ENCODE assay signal across 1 cellular context in the genomic region with DNA sequence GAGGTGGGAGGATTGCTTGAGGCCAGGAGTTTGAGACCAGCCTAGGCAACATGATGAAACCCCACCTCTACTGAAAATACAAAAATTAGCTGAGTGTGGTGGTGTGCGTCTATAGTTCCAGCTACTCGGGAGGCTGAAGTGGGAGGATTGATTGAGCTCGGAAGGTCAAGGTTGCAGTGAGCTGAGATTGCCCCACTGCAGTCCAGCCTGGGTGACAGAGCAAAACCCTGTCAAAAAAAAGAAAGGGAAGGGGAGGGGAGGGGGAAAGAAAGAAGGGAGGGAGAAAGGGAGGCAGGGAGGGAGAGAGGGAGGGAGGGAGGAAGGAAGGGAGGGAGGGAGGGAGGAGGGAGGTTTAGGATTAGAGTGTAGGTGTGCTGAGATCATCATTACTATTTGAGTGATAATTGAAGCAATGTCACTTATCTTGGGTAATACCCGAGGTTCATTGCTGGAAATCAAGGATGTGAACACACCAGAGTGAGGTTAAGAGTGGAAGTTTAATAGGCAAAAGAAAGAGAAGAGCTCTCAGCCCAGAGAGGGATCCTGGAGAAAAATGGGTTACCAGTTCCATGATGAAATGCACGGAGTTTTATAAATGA.
A peak's percentile ranks its signal among the peaks of the same experiment; 100 is the strongest.
TF ChIP-seq lines count a peak whose summit lies in the region.

No MANE protein-coding gene starts in this region.

TF ChIP-seq in K562, 482 proteins besides CTCF, POLR2A, EP300 and RAD21 (continued from another document):
- TF ChIP-seq, protein P1, sequence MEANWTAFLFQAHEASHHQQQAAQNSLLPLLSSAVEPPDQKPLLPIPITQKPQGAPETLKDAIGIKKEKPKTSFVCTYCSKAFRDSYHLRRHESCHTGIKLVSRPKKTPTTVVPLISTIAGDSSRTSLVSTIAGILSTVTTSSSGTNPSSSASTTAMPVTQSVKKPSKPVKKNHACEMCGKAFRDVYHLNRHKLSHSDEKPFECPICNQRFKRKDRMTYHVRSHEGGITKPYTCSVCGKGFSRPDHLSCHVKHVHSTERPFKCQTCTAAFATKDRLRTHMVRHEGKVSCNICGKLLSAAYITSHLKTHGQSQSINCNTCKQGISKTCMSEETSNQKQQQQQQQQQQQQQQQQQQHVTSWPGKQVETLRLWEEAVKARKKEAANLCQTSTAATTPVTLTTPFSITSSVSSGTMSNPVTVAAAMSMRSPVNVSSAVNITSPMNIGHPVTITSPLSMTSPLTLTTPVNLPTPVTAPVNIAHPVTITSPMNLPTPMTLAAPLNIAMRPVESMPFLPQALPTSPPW (CRISPR knock-in tag; IDR thresholded peaks at IDR 0.05) = peak; percentile 55
- TF ChIP-seq PYGO2 (tag; IDR thresholded peaks at IDR 0.05) = no peak
- TF ChIP-seq NFIC (IDR thresholded peaks at IDR 0.05) = 0 out of 2 replicates have a peak, but pooled peaks have one; percentile 21
- TF ChIP-seq NFE2 (IDR thresholded peaks at IDR 0.05; ENCODE audit: low read depth) = peak; percentile 25; the same call in 1 of the 2 replicates
- TF ChIP-seq MTA1 (IDR thresholded peaks at IDR 0.05; ENCODE audit: borderline replicate concordance) = 0 out of 2 replicates have a peak, but pooled peaks have one; percentile 32
- TF ChIP-seq, protein P2, sequence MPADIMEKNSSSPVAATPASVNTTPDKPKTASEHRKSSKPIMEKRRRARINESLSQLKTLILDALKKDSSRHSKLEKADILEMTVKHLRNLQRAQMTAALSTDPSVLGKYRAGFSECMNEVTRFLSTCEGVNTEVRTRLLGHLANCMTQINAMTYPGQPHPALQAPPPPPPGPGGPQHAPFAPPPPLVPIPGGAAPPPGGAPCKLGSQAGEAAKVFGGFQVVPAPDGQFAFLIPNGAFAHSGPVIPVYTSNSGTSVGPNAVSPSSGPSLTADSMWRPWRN (IDR thresholded peaks at IDR 0.05; ENCODE audit: low read depth) = no peak
- peak; percentile 55; the same call in 1 of the 2 replicates for TF ChIP-seq ZNF384 (IDR thresholded peaks at IDR 0.05; ENCODE audit: low read depth, low read length)
- TF ChIP-seq KDM1A (IDR thresholded peaks at IDR 0.05) = peak; percentile 91 to 93
- no peak for TF ChIP-seq RFX7 (CRISPR knock-in tag; IDR thresholded peaks at IDR 0.05)
- TF ChIP-seq RCOR1 (IDR thresholded peaks at IDR 0.05; ENCODE audit: borderline replicate concordance in 1 of 2, low read depth in 2 of 2, low read length in 2 of 2) = peak in 1 of 2 experiments; percentile 68; a peak in 1 of 4 replicates
- TF ChIP-seq, protein P3, sequence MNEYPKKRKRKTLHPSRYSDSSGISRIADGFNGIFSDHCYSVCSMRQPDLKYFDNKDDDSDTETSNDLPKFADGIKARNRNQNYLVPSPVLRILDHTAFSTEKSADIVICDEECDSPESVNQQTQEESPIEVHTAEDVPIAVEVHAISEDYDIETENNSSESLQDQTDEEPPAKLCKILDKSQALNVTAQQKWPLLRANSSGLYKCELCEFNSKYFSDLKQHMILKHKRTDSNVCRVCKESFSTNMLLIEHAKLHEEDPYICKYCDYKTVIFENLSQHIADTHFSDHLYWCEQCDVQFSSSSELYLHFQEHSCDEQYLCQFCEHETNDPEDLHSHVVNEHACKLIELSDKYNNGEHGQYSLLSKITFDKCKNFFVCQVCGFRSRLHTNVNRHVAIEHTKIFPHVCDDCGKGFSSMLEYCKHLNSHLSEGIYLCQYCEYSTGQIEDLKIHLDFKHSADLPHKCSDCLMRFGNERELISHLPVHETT (CRISPR knock-in tag; conservative IDR thresholded peaks at IDR 0.05 in 1 of 2, IDR thresholded peaks at IDR 0.05 in 1 of 2) = no peak
- TF ChIP-seq ZNF263 (CRISPR knock-in tag; IDR thresholded peaks at IDR 0.05; ENCODE audit: borderline replicate concordance) = peak; percentile 58; the same call in 1 of the 2 replicates
- TF ChIP-seq BCL6 (CRISPR knock-in tag; IDR thresholded peaks at IDR 0.05) = no peak
- TF ChIP-seq, protein P4, sequence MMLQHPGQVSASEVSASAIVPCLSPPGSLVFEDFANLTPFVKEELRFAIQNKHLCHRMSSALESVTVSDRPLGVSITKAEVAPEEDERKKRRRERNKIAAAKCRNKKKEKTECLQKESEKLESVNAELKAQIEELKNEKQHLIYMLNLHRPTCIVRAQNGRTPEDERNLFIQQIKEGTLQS (IDR thresholded peaks at IDR 0.05) = peak; percentile 36; the same call in 1 of the 2 replicates
- TF ChIP-seq, protein P4 (CRISPR knock-in tag; conservative IDR thresholded peaks at IDR 0.05) = no peak
- no peak for TF ChIP-seq MCM5 (IDR thresholded peaks at IDR 0.05; ENCODE audit: low read depth)
- no peak for TF ChIP-seq MYNN (IDR thresholded peaks at IDR 0.05)
- TF ChIP-seq MYNN (CRISPR knock-in tag; IDR thresholded peaks at IDR 0.05) = no peak
- TF ChIP-seq POLR2AphosphoS5 (IDR thresholded peaks at IDR 0.05; ENCODE audit: control insufficient read depth, insufficient read depth, low read depth, low read length) = 0 out of 2 replicates have a peak, but pooled peaks have one; percentile 13
- TF ChIP-seq ERF (CRISPR knock-in tag; IDR thresholded peaks at IDR 0.05) = no peak
- no peak for TF ChIP-seq ZNF436 (CRISPR knock-in tag; IDR thresholded peaks at IDR 0.05)
- TF ChIP-seq, protein P5, sequence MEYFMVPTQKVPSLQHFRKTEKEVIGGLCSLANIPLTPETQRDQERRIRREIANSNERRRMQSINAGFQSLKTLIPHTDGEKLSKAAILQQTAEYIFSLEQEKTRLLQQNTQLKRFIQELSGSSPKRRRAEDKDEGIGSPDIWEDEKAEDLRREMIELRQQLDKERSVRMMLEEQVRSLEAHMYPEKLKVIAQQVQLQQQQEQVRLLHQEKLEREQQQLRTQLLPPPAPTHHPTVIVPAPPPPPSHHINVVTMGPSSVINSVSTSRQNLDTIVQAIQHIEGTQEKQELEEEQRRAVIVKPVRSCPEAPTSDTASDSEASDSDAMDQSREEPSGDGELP (CRISPR knock-in tag; IDR thresholded peaks at IDR 0.05; ENCODE audit: borderline replicate concordance) = no peak
- TF ChIP-seq, protein P6, sequence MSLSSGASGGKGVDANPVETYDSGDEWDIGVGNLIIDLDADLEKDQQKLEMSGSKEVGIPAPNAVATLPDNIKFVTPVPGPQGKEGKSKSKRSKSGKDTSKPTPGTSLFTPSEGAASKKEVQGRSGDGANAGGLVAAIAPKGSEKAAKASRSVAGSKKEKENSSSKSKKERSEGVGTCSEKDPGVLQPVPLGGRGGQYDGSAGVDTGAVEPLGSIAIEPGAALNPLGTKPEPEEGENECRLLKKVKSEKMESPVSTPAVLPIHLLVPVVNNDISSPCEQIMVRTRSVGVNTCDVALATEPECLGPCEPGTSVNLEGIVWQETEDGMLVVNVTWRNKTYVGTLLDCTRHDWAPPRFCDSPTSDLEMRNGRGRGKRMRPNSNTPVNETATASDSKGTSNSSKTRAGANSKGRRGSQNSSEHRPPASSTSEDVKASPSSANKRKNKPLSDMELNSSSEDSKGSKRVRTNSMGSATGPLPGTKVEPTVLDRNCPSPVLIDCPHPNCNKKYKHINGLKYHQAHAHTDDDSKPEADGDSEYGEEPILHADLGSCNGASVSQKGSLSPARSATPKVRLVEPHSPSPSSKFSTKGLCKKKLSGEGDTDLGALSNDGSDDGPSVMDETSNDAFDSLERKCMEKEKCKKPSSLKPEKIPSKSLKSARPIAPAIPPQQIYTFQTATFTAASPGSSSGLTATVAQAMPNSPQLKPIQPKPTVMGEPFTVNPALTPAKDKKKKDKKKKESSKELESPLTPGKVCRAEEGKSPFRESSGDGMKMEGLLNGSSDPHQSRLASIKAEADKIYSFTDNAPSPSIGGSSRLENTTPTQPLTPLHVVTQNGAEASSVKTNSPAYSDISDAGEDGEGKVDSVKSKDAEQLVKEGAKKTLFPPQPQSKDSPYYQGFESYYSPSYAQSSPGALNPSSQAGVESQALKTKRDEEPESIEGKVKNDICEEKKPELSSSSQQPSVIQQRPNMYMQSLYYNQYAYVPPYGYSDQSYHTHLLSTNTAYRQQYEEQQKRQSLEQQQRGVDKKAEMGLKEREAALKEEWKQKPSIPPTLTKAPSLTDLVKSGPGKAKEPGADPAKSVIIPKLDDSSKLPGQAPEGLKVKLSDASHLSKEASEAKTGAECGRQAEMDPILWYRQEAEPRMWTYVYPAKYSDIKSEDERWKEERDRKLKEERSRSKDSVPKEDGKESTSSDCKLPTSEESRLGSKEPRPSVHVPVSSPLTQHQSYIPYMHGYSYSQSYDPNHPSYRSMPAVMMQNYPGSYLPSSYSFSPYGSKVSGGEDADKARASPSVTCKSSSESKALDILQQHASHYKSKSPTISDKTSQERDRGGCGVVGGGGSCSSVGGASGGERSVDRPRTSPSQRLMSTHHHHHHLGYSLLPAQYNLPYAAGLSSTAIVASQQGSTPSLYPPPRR (CRISPR knock-in tag; IDR thresholded peaks at IDR 0.05; ENCODE audit: borderline replicate concordance) = no peak
- TF ChIP-seq NR2C2 (CRISPR knock-in tag; IDR thresholded peaks at IDR 0.05) = no peak
- 0 out of 2 replicates have a peak, but pooled peaks have one; percentile 5 for TF ChIP-seq NR2C2 (tag; IDR thresholded peaks at IDR 0.05)
- no peak for TF ChIP-seq ZNF507 (tag; conservative IDR thresholded peaks at IDR 0.05)
TF ChIP-seq in K562: peak in this region for 14.
